13 cellular contexts compared by ENCODE assay signal in the genomic region with DNA sequence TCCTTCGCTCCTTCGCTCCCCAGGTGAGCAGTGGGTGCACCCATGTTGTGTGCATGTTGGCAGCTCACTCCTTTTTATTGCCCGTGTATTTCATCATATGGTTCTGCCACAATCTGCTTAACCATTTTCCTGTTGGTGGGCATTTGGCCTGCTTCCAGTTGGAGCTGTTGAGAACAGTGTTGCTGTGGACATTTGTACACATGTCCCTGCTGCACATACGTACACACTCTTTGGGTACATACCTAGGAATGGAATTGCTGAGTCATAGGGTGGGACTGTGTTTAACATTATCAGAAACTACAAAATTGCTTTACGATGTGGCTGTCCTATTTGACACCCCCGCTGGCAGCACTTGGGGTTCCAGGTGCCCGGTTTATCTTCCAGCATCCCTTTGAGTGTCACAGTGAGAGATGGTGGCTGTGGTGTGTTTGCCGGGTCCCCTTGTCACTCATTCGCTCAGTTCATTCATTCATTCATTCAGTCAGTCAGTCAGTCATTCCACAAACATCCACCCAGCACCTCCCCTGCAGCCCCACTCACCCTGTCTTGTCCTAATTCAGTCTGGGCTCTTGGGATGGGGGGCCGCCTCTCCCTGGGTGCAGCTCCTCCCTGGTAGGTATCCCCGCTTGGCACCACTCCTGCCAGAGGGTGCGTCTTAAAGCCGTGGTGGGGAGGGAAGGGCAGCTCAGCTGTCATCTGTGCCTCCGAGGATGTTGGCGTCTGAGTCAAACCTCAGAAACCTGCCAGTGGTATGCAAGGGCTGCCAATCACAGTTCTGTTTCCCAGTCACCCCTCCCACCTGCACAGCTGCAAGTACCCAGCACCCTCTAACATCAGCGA. TPM values are rescaled to one million over a fixed set of nuclear protein-coding genes. Genes with fewer than 3 reads are reported as not detected.
DNase-seq lines count a peak whose midpoint lies in the region; ATAC-seq and TF ChIP-seq lines count a peak whose summit lies in the region.
"Had no signal": no experiment of that assay in that cellular context is flagged by ENCODE, and none has a peak within 500 bp of the region (broad histone marks: within the 10 kb centered on the region; RNA-seq: fewer than 3 reads in every experiment).

No MANE protein-coding gene starts in this region.

- CTCF ChIA-PET in activated CD8-positive, alpha-beta memory T cell treated with anti-CD3 and anti-CD28 coated beads, Interleukin-2, amount 10 ng/mL, durations not matched to agents 7 days and 5 days (lab: Charles Lee) = no interaction called here

- peaks cover 13% of the 10 kb centered on the region for H3K4me1 Mint-ChIP-seq in osteocyte (ENCODE audit: unreplicated experiment)
- H3K4me1 Mint-ChIP-seq in activated CD8-positive, alpha-beta memory T cell treated with anti-CD3 and anti-CD28 coated beads, Interleukin-2, amount 10 ng/mL, durations not matched to agents 7 days and 5 days = peaks cover 2% of the 10 kb centered on the region
- H3K4me1 Mint-ChIP-seq: CD8-positive, alpha-beta memory T cell had no signal

- peak overlapping the region; percentile 70 for H3K27ac Mint-ChIP-seq in osteocyte (ENCODE audit: unreplicated experiment)
- H3K27ac Mint-ChIP-seq in activated CD8-positive, alpha-beta memory T cell treated with anti-CD3 and anti-CD28 coated beads, Interleukin-2, amount 10 ng/mL, durations not matched to agents 7 days and 5 days = no peak overlapping the region

- H3K9me3 Mint-ChIP-seq in osteocyte (ENCODE audit: unreplicated experiment) = no peaks in the 10 kb centered on the region
- H3K9me3 Mint-ChIP-seq in activated CD8-positive, alpha-beta memory T cell treated with anti-CD3 and anti-CD28 coated beads, Interleukin-2, amount 10 ng/mL, durations not matched to agents 7 days and 5 days (ENCODE audit: low read depth) = peaks cover 2% of the 10 kb centered on the region

- H3K27me3 Mint-ChIP-seq in osteocyte (ENCODE audit: unreplicated experiment) = peaks cover 40% of the 10 kb centered on the region
- peaks cover 16% of the 10 kb centered on the region for H3K27me3 Mint-ChIP-seq in activated CD8-positive, alpha-beta memory T cell treated with anti-CD3 and anti-CD28 coated beads, Interleukin-2, amount 10 ng/mL, durations not matched to agents 7 days and 5 days

- H3K4me3 ChIP-seq in epithelial cell of esophagus (ENCODE audit: low read length) = no peak overlapping the region
- H3K4me3 ChIP-seq: upper lobe of left lung had no signal

- H3K4me3 Mint-ChIP-seq in osteocyte (ENCODE audit: unreplicated experiment) = no peak overlapping the region
- H3K4me3 Mint-ChIP-seq in activated CD8-positive, alpha-beta memory T cell treated with anti-CD3 and anti-CD28 coated beads, Interleukin-2, amount 10 ng/mL, durations not matched to agents 7 days and 5 days = no peak overlapping the region
- H3K4me3 Mint-ChIP-seq: CD8-positive, alpha-beta memory T cell had no signal

- no peak for ATAC-seq in HG02571 (IDR thresholded peaks at IDR 0.05; ENCODE audit: unreplicated experiment)
- ATAC-seq in activated CD8-positive, alpha-beta memory T cell treated with anti-CD3 and anti-CD28 coated beads, Interleukin-2, amount 10 ng/mL, durations not matched to agents 7 days and 5 days = no peak

- no peaks in the 10 kb centered on the region for H3K36me3 Mint-ChIP-seq in osteocyte (ENCODE audit: unreplicated experiment)
- H3K36me3 Mint-ChIP-seq in activated CD8-positive, alpha-beta memory T cell treated with anti-CD3 and anti-CD28 coated beads, Interleukin-2, amount 10 ng/mL, durations not matched to agents 7 days and 5 days = no peaks in the 10 kb centered on the region
- H3K36me3 Mint-ChIP-seq: brain had no signal

- TF ChIP-seq CTCF in epithelial cell of esophagus (IDR thresholded peaks at IDR 0.05; ENCODE audit: insufficient read depth, low read depth, low read length, missing control alignments) (no peak), osteocyte (IDR thresholded peaks at IDR 0.05) (no peak)

- peak; percentile 26 for DNase-seq in DMS153 (lab: John Stamatoyannopoulos, UW)
- no peak for DNase-seq in DMS153 treated with DMSO at 0.1 percent for 48 hours (lab: John Stamatoyannopoulos, UW; ENCODE audit: unreplicated experiment)
- peak; percentile 64 for DNase-seq in NCI-H748 treated with DMSO at 0.1 percent for 48 hours (lab: John Stamatoyannopoulos, UW)
- peak; percentile 85 for DNase-seq in epithelial cell of esophagus (ENCODE audit: low read depth)
- DNase-seq in osteocyte (ENCODE audit: extremely low spot score, unreplicated experiment) = no peak
- DNase-seq in NCI-H2227 treated with DMSO at 0.1 percent for 48 hours (lab: John Stamatoyannopoulos, UW) = no peak
- no peak for DNase-seq in activated CD8-positive, alpha-beta memory T cell treated with anti-CD3 and anti-CD28 coated beads, Interleukin-2, amount 10 ng/mL, durations not matched to agents 7 days and 5 days
- DNase-seq: activated CD4-positive, alpha-beta T cell treated with anti-CD3 and anti-CD28 coated beads, Interleukin-2, amount 50 U/mL, for 4 hours; CD8-positive, alpha-beta memory T cell; upper lobe of left lung had no signal

RNA-seq across cellular contexts. Expression of gene FIBCD1, which starts 8.0 kb away (rescaled TPM):
- total RNA-seq in osteocyte = 17.5 and 18.2 TPM in 2 replicates
- not detected for total RNA-seq in activated CD8-positive, alpha-beta memory T cell treated with anti-CD3 and anti-CD28 coated beads, Interleukin-2, amount 10 ng/mL, durations not matched to agents 7 days and 5 days
- total RNA-seq: CD8-positive, alpha-beta memory T cell; mesenteric fat pad had no signal

RNA-seq across cellular contexts. Expression of gene QRFP, which starts 50.4 kb away (rescaled TPM):
- not detected in 2 replicates for total RNA-seq in osteocyte
- total RNA-seq in activated CD8-positive, alpha-beta memory T cell treated with anti-CD3 and anti-CD28 coated beads, Interleukin-2, amount 10 ng/mL, durations not matched to agents 7 days and 5 days = not detected
- total RNA-seq: CD8-positive, alpha-beta memory T cell; mesenteric fat pad; upper lobe of left lung had no signal

Comparison
In these comparisons a context has a peak if more than half of its experiments do, and no peak if none do; other contexts are left out.
1. DNase-seq: peak in DMS153 (single experiment), NCI-H748 treated with DMSO at 0.1 percent for 48 hours (single experiment) and epithelial cell of esophagus (single experiment); none in DMS153 treated with DMSO at 0.1 percent for 48 hours (single experiment), osteocyte (single experiment), NCI-H2227 treated with DMSO at 0.1 percent for 48 hours (single experiment) and activated CD8-positive, alpha-beta memory T cell treated with anti-CD3 and anti-CD28 coated beads, Interleukin-2, amount 10 ng/mL, durations not matched to agents 7 days and 5 days (single experiment).
2. RNA of gene FIBCD1, which starts 8.0 kb away (total RNA-seq): 17.5 to 18.2 TPM in osteocyte; not detected in activated CD8-positive, alpha-beta memory T cell treated with anti-CD3 and anti-CD28 coated beads, Interleukin-2, amount 10 ng/mL, durations not matched to agents 7 days and 5 days; every median in the first group is over 10 times any median in the second.